19 cellular contexts compared by ENCODE assay signal in the genomic region with DNA sequence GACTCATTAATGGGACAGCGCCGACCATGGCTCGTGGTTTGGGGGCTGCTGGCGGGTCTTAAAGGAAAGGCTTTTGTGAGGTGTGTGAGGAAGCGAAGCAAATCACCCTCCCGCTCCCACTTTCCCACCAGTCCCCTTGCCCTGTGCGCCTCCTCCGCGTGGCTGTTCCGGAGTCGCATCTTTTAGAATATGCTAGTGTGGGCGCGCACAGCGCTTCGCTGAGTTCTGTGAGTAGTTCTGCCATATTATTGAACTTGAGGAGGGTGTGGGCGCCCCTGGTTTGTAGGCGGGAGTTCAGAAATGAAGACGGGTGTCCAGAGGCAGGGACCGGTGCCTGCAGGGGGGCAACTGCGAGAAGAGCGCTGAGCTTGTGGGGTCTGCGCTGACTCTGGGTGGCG. TPM values are rescaled to one million over a fixed set of nuclear protein-coding genes. Genes with fewer than 3 reads are reported as not detected.
A peak's percentile ranks its signal among the peaks of the same experiment; 100 is the strongest.
DNase-seq lines count a peak whose midpoint lies in the region; TF ChIP-seq lines count a peak whose summit lies in the region.
"Had no signal": no experiment of that assay in that cellular context is flagged by ENCODE, and none has a peak within 500 bp of the region (broad histone marks: within the 10 kb centered on the region; RNA-seq: fewer than 3 reads in every experiment).

No MANE protein-coding gene starts in this region.

- H2BK12ac ChIP-seq in mesenchymal stem cell (ENCODE audit: low read length in 2 of 2), result no peak overlapping the region

- H4K8ac ChIP-seq in mesenchymal stem cell (ENCODE audit: low read length), result no peak overlapping the region

- no peaks in the 10 kb centered on the region for H3K79me1 ChIP-seq in mesenchymal stem cell (replicated peaks; ENCODE audit: low read length, poor library complexity, severe bottlenecking)

- H2BK5ac ChIP-seq in mesenchymal stem cell (ENCODE audit: low read depth, low read length, poor library complexity, severe bottlenecking), result no peak overlapping the region

- no peak overlapping the region for H2AFZ ChIP-seq in mesenchymal stem cell (ENCODE audit: low read depth, low read length)
- H2AFZ ChIP-seq in neural progenitor cell (replicated peaks), result no peak overlapping the region

- no peak overlapping the region for H2BK15ac ChIP-seq in mesenchymal stem cell (ENCODE audit: low read depth, poor library complexity, severe bottlenecking)

- no peaks in the 10 kb centered on the region for H3F3A ChIP-seq in neural progenitor cell (ENCODE audit: low read depth)

- H3K4me1 ChIP-seq in HUES48 (ENCODE audit: control insufficient read depth, insufficient read depth, low read length) (no peaks in the 10 kb centered on the region), mesenchymal stem cell (ENCODE audit: control insufficient read depth, insufficient read depth, low read depth, low read length) (peaks cover 2% of the 10 kb centered on the region), neural progenitor cell (no peaks in the 10 kb centered on the region)
- H3K4me1 ChIP-seq: A549 had no signal

- H2AK5ac ChIP-seq in mesenchymal stem cell (ENCODE audit: low read length, severe bottlenecking), result no peak overlapping the region

- no peaks in the 10 kb centered on the region for H3K4me1 Mint-ChIP-seq in neural progenitor cell

- peaks cover 71% of the 10 kb centered on the region for H3K9me3 Mint-ChIP-seq in neural progenitor cell

- no peaks in the 10 kb centered on the region for H4K20me1 ChIP-seq in neural progenitor cell (ENCODE audit: low read depth)

- no peak overlapping the region for H3K18ac ChIP-seq in mesenchymal stem cell (ENCODE audit: low read depth in 1 of 2, low read length in 2 of 2)

- no peak overlapping the region for H3K27ac ChIP-seq in AG04450 (ENCODE audit: low read depth, low read length)
- H3K27ac ChIP-seq in HUES48 (ENCODE audit: low read depth, low read length), result no peak overlapping the region
- no peak overlapping the region for H3K27ac ChIP-seq in mesenchymal stem cell (ENCODE audit: low read length, poor library complexity, severe bottlenecking)
- H3K27ac ChIP-seq in neural progenitor cell, result no peak overlapping the region
- H3K27ac ChIP-seq: A549 had no signal

- CTCF ChIA-PET in AG04450 (lab: Charles Lee), result no interaction called here

- H3K14ac ChIP-seq in mesenchymal stem cell (ENCODE audit: low read length in 2 of 2), result no peak overlapping the region

- DNase-seq in AG04450 (ENCODE audit: low read depth, low spot score) (no peak), astrocyte of the spinal cord (ENCODE audit: low read depth, low spot score) (no peak), mesenchymal stem cell (no peak), GF-D8 (lab: John Stamatoyannopoulos, UW) (no peak), D341Med (ENCODE audit: low spot score) (no peak), T-helper 2 cell (no peak), neural progenitor cell (ENCODE audit: low spot score) (no peak)
- DNase-seq: AML-193; CD4-positive, CD25-positive, alpha-beta regulatory T cell; DMS79 treated with DMSO at 0.1 percent for 48 hours; KG1; NCI-H1092; NCI-H187 treated with DMSO at 0.1 percent for 48 hours; NCI-H69; RPMI8226; SIG-M5 had no signal

- peaks cover 7% of the 10 kb centered on the region for H3K36me3 Mint-ChIP-seq in neural progenitor cell

- WGBS in mesenchymal stem cell, result 75% methylated on average over 20 of the region's 23 CpGs

- H3K4ac ChIP-seq in mesenchymal stem cell (ENCODE audit: low read depth in 1 of 2, low read length in 2 of 2), result no peak overlapping the region

- TF ChIP-seq CTCF in AG04450 (IDR thresholded peaks at IDR 0.05; ENCODE audit: low read depth, low read length) (no peak), astrocyte of the spinal cord (IDR thresholded peaks at IDR 0.05; ENCODE audit: low read depth, low read length) (no peak), neural progenitor cell (IDR thresholded peaks at IDR 0.05) (no peak)

- peaks cover 5% of the 10 kb centered on the region for H3K27me3 Mint-ChIP-seq in neural progenitor cell (ENCODE audit: insufficient read depth, low read depth)
- H3K27me3 Mint-ChIP-seq: CD4-positive, CD25-positive, alpha-beta regulatory T cell had no signal

- POLR2A ChIA-PET in AG04450 (lab: Yijun Ruan, JAX), result no interaction called here

- no peak overlapping the region for H3K23ac ChIP-seq in mesenchymal stem cell (ENCODE audit: low read length in 2 of 2)

- H3K4me3 Mint-ChIP-seq in neural progenitor cell, result no peak overlapping the region
- H3K4me3 Mint-ChIP-seq: CD4-positive, CD25-positive, alpha-beta regulatory T cell had no signal

- H3K79me2 ChIP-seq in neural progenitor cell (ENCODE audit: low read depth), result no peaks in the 10 kb centered on the region

- H3K9ac ChIP-seq in HUES48 (ENCODE audit: low read depth, low read length) (no peak overlapping the region), mesenchymal stem cell (ENCODE audit: low read length) (no peak overlapping the region), neural progenitor cell (no peak overlapping the region)

- H3K27me3 ChIP-seq in AG04450 (ENCODE audit: control insufficient read depth, insufficient read depth, low read length), result no peaks in the 10 kb centered on the region
- H3K27me3 ChIP-seq in HUES48 (ENCODE audit: control insufficient read depth, insufficient read depth, low read length), result no peaks in the 10 kb centered on the region
- no peaks in the 10 kb centered on the region for H3K27me3 ChIP-seq in mesenchymal stem cell (ENCODE audit: control insufficient read depth in 1 of 2, insufficient read depth in 1 of 2, low read length in 2 of 2)
- H3K27me3 ChIP-seq in neural progenitor cell, result no peaks in the 10 kb centered on the region

- H2BK120ac ChIP-seq in mesenchymal stem cell (ENCODE audit: low read depth, low read length), result no peak overlapping the region

- no peak overlapping the region for H4K91ac ChIP-seq in mesenchymal stem cell (ENCODE audit: low read length)

- peaks cover 61% of the 10 kb centered on the region for H3K9me3 ChIP-seq in AG04450 (ENCODE audit: control insufficient read depth, insufficient read depth, low read length)
- H3K9me3 ChIP-seq in HUES48 (ENCODE audit: control insufficient read depth, insufficient read depth, low read length), result peaks cover 61% of the 10 kb centered on the region
- peaks cover 86% of the 10 kb centered on the region for H3K9me3 ChIP-seq in mesenchymal stem cell (ENCODE audit: control insufficient read depth, low read length)
- no peaks in the 10 kb centered on the region for H3K9me3 ChIP-seq in neural progenitor cell (ENCODE audit: low read depth)

- H3K4me3 ChIP-seq in AG04450 (ENCODE audit: low read depth, low read length) (0 out of 2 replicates have a peak overlapping the region, but pooled peaks have one; percentile 10), HUES48 (ENCODE audit: low read depth, low read length) (peak overlapping the region; percentile 44), astrocyte of the spinal cord (ENCODE audit: low read depth, low read length) (peak overlapping the region; percentile 39), mesenchymal stem cell (ENCODE audit: insufficient read depth in 1 of 2, low read depth in 1 of 2, low read length in 2 of 2) (peak overlapping the region; percentile 23 to 36), neural progenitor cell (no peak overlapping the region)
- H3K4me3 ChIP-seq: A549, GM12878 had no signal

- no peaks in the 10 kb centered on the region for H3K36me3 ChIP-seq in HUES48 (ENCODE audit: control insufficient read depth, insufficient read depth, low read length)
- H3K36me3 ChIP-seq in mesenchymal stem cell (ENCODE audit: control insufficient read depth in 1 of 2, insufficient read depth in 2 of 2, low read depth in 1 of 2, low read length in 2 of 2), result no peaks in the 10 kb centered on the region
- no peaks in the 10 kb centered on the region for H3K36me3 ChIP-seq in neural progenitor cell

- H3K4me2 ChIP-seq in mesenchymal stem cell (ENCODE audit: low read length, poor library complexity, severe bottlenecking) (no peak overlapping the region), neural progenitor cell (no peak overlapping the region)
- H3K4me2 ChIP-seq: A549 had no signal

- in situ Hi-C loops in astrocyte of the spinal cord (cut with HindIII; ENCODE audit: low sequenced_read_pairs), result no loop called here

- no peak overlapping the region for H3K27ac Mint-ChIP-seq in neural progenitor cell
- H3K27ac Mint-ChIP-seq: CD4-positive, CD25-positive, alpha-beta regulatory T cell had no signal

RNA-seq across cellular contexts. Expression of gene ZNF141, which starts 49.1 kb away (rescaled TPM):
- polyA plus RNA-seq in AG04450 (2011; rRNA removed), result 4.3 and 4.7 TPM in 2 replicates
- polyA minus RNA-seq in AG04450 (2011; rRNA and poly(A)+ RNA removed), result 7.1 and 9.1 TPM in 2 replicates
- polyA plus RNA-seq in mesenchymal stem cell (2013, experiment 1 of 2), result 3.4 TPM
- polyA plus RNA-seq in mesenchymal stem cell (2013, experiment 2 of 2), result 2.9 TPM
- 43.2 and 60.5 TPM in 2 replicates for total RNA-seq in neural progenitor cell (ENCODE audit: low replicate concordance)
